1 cellular context compared by ENCODE assay signal in the genomic region with DNA sequence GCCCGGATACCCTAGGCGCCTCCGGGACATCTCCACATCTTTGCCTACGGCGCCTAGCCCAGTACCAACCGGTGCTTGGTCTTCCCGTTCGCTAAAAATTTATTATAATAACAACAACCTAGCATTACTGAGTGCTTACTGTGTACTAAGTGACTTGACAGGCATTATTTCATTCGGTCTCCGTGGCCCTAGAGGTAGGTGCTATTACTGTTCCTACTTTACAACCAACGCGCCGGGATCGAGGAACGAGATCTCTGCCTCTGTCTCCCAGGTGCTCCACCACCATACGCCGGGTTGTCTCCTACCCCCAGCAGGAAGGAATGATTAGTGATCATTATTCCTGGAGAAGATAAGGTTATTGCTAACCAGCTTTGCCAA.
TF ChIP-seq lines count a peak whose summit lies in the region.

No MANE protein-coding gene starts in this region.

TF ChIP-seq in IMR-90, 13 proteins besides CTCF, POLR2A, EP300 and RAD21 (continued from another document):
- TF ChIP-seq, protein P1, sequence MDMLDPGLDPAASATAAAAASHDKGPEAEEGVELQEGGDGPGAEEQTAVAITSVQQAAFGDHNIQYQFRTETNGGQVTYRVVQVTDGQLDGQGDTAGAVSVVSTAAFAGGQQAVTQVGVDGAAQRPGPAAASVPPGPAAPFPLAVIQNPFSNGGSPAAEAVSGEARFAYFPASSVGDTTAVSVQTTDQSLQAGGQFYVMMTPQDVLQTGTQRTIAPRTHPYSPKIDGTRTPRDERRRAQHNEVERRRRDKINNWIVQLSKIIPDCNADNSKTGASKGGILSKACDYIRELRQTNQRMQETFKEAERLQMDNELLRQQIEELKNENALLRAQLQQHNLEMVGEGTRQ (IDR thresholded peaks at IDR 0.05; ENCODE audit: low read depth, low read length) = no peak
- TF ChIP-seq CEBPB (IDR thresholded peaks at IDR 0.05; ENCODE audit: low read depth, low read length) = no peak
- no peak for TF ChIP-seq FOS (IDR thresholded peaks at IDR 0.05; ENCODE audit: low read depth, low read length)
- TF ChIP-seq MXI1 (IDR thresholded peaks at IDR 0.05; ENCODE audit: borderline replicate concordance, low read depth, low read length) = no peak
- no peak for TF ChIP-seq MAFK (IDR thresholded peaks at IDR 0.05; ENCODE audit: low read depth, low read length)
- no peak for TF ChIP-seq MAZ (IDR thresholded peaks at IDR 0.05; ENCODE audit: borderline replicate concordance, low read depth, low read length)
